8 cellular contexts compared by ENCODE assay signal in the genomic region with DNA sequence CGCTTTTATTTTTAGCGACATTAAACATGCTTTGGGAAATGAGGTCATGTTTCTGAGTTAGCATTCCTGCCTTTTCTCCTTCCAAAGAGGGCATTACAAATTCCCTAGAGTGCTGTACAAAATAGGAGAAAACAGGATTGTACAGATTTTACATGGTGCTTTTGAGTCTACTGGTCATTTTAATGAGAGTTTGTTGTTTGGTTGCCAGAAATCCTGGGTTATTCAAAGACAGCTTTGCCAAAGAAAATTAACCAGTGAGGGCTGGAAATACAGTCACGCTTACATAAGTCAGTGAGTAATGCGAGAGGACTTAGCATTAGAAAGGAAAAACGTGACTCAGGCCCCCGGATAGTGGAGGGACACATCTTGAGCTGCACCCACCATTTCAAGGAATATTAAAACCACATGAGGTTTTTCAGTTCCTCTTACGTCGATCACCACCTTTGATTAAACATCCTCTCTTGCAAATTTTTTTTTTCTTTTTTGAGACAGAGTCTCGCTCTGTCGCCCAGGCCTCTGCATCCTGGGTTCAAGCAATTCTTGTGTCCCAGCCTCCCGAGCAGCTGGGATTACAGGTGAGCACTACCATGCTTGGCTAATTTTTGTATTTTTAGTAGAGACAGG. TPM values are rescaled to one million over a fixed set of nuclear protein-coding genes. Genes with fewer than 3 reads are reported as not detected.
DNase-seq lines count a peak whose midpoint lies in the region; ATAC-seq and TF ChIP-seq lines count a peak whose summit lies in the region.

No MANE protein-coding gene starts in this region.

- no peaks in the 10 kb centered on the region for H3K27me3 Mint-ChIP-seq in memory B cell
- no peaks in the 10 kb centered on the region for H3K27me3 Mint-ChIP-seq in stimulated activated naive B cell treated with anti-CD40 and anti-IgM and Interleukin-4, amounts not matched to agents 10 μg/mL and 1 μg/mL and 100 μg/mL, for 72 hours

- peak overlapping the region; percentile 71 for H3K9ac ChIP-seq in SK-N-SH

- ATAC-seq in HG02610 (IDR thresholded peaks at IDR 0.05; ENCODE audit: unreplicated experiment), result peak; percentile 34
- ATAC-seq in memory B cell (ENCODE audit: low read depth), result peak; percentile 40
- peak; percentile 36 to 48 for ATAC-seq in stimulated activated naive B cell treated with anti-CD40 and anti-IgM and Interleukin-4, amounts not matched to agents 10 μg/mL and 1 μg/mL and 100 μg/mL, for 72 hours (replicated peaks)
- ATAC-seq in GM21619 (IDR thresholded peaks at IDR 0.05; ENCODE audit: unreplicated experiment), result no peak

- H3K27ac Mint-ChIP-seq in memory B cell, result peak overlapping the region; percentile 83
- peak overlapping the region; percentile 51 for H3K27ac Mint-ChIP-seq in stimulated activated naive B cell treated with anti-CD40 and anti-IgM and Interleukin-4, amounts not matched to agents 10 μg/mL and 1 μg/mL and 100 μg/mL, for 72 hours

- peak; percentile 99 for DNase-seq in ELR (ENCODE audit: low read depth)
- DNase-seq in SK-N-SH, result no peak
- DNase-seq in ascending aorta (ENCODE audit: low spot score in 2 of 2), result peak; percentile 17 to 86
- DNase-seq in memory B cell (ENCODE audit: low spot score in 2 of 2), result peak; percentile 29 to 53
- peak; percentile 32 for DNase-seq in stimulated activated naive B cell treated with anti-CD40 and anti-IgM and Interleukin-4, amounts not matched to agents 10 μg/mL and 1 μg/mL and 100 μg/mL, for 72 hours
- no peak for DNase-seq in NCI-H2171 (lab: John Stamatoyannopoulos, UW)

- peaks cover 36% of the 10 kb centered on the region for H3F3A ChIP-seq in SK-N-SH (replicated peaks; ENCODE audit: insufficient read depth)

- H2AFZ ChIP-seq in SK-N-SH (ENCODE audit: low read depth), result no peak overlapping the region

- CTCF ChIA-PET in SK-N-SH (lab: Yijun Ruan, JAX), result no interaction called here

- no peaks in the 10 kb centered on the region for H3K27me3 ChIP-seq in SK-N-SH (ENCODE audit: insufficient read depth)
- H3K27me3 ChIP-seq in ascending aorta, result no peaks in the 10 kb centered on the region

- peaks cover 10% of the 10 kb centered on the region for H4K20me1 ChIP-seq in SK-N-SH (ENCODE audit: insufficient read depth)

- H3K36me3 ChIP-seq in SK-N-SH (replicated peaks in 1 of 2; ENCODE audit: control insufficient read depth in 1 of 2, insufficient read depth in 2 of 2, low read length in 1 of 2) (peaks cover 0 to 12% of the 10 kb centered on the region in 2 experiments), ascending aorta (no peaks in the 10 kb centered on the region)

- POLR2A ChIA-PET in SK-N-SH (lab: Yijun Ruan, JAX), result no interaction called here

- H3K4me3 ChIP-seq in SK-N-SH (ENCODE audit: low read depth in 2 of 2, low read length in 1 of 2) (peak overlapping the region in 1 of 2 experiments; percentile 34; a peak in 2 of 4 replicates), ascending aorta (peak overlapping the region in 1 of 2 donors; percentile 15)

- peak in 1 of 2 experiments; percentile 89; a peak in 3 of 4 replicates for TF ChIP-seq EP300 in SK-N-SH (IDR thresholded peaks at IDR 0.05; ENCODE audit: borderline replicate concordance in 1 of 2, low read depth in 1 of 2, low read length in 1 of 2)

- TF ChIP-seq RAD21 in SK-N-SH (IDR thresholded peaks at IDR 0.05; ENCODE audit: low read length), result no peak

- H3K36me3 Mint-ChIP-seq in memory B cell, result no peaks in the 10 kb centered on the region
- peaks cover 0 to 3% of the 10 kb centered on the region in 2 donors for H3K36me3 Mint-ChIP-seq in stimulated activated naive B cell treated with anti-CD40 and anti-IgM and Interleukin-4, amounts not matched to agents 10 μg/mL and 1 μg/mL and 100 μg/mL, for 72 hours

- intact Hi-C loops in ascending aorta (cut with DNase I), result loop anchor here (5.0 to 10.0 kb wide), 5 partner anchors 197 to 1927 kb away; a partner anchor contains a TSS

- H3K4me3 Mint-ChIP-seq in memory B cell, result peak overlapping the region; percentile 6
- H3K4me3 Mint-ChIP-seq in stimulated activated naive B cell treated with anti-CD40 and anti-IgM and Interleukin-4, amounts not matched to agents 10 μg/mL and 1 μg/mL and 100 μg/mL, for 72 hours, result peak overlapping the region in 1 of 2 donors; percentile 14

- H3K9me3 ChIP-seq in SK-N-SH, result no peaks in the 10 kb centered on the region
- H3K9me3 ChIP-seq in ascending aorta, result no peaks in the 10 kb centered on the region

- peaks cover 17 to 25% of the 10 kb centered on the region in 2 experiments for H3K4me1 ChIP-seq in SK-N-SH (ENCODE audit: control insufficient read depth in 1 of 2, insufficient read depth in 2 of 2, low read depth in 1 of 2, low read length in 1 of 2)
- peaks cover 12 to 20% of the 10 kb centered on the region in 2 donors for H3K4me1 ChIP-seq in ascending aorta

- 18% methylated on average over 11 of the region's 11 CpGs for WGBS in SK-N-SH (ENCODE audit: low lambda C conversion rate)

- H3K4me2 ChIP-seq in SK-N-SH, result peak overlapping the region; percentile 71

- no peaks in the 10 kb centered on the region for H3K9me2 ChIP-seq in SK-N-SH

- no peaks in the 10 kb centered on the region for H3K9me3 Mint-ChIP-seq in memory B cell
- no peaks in the 10 kb centered on the region for H3K9me3 Mint-ChIP-seq in stimulated activated naive B cell treated with anti-CD40 and anti-IgM and Interleukin-4, amounts not matched to agents 10 μg/mL and 1 μg/mL and 100 μg/mL, for 72 hours

- peaks cover 71% of the 10 kb centered on the region for H3K79me2 ChIP-seq in SK-N-SH (ENCODE audit: insufficient read depth)

- TF ChIP-seq CTCF in SK-N-SH (IDR thresholded peaks at IDR 0.05) (no peak), ascending aorta (IDR thresholded peaks at IDR 0.05) (no peak)

- peak overlapping the region; percentile 60 to 100; a peak in 3 of 4 replicates for H3K27ac ChIP-seq in SK-N-SH (ENCODE audit: low read depth in 2 of 2, low read length in 1 of 2)
- H3K27ac ChIP-seq in ascending aorta, result peak overlapping the region; percentile 89 to 91

- peaks cover 24% of the 10 kb centered on the region for H3K4me1 Mint-ChIP-seq in memory B cell
- H3K4me1 Mint-ChIP-seq in stimulated activated naive B cell treated with anti-CD40 and anti-IgM and Interleukin-4, amounts not matched to agents 10 μg/mL and 1 μg/mL and 100 μg/mL, for 72 hours, result peaks cover 31 to 45% of the 10 kb centered on the region in 2 donors

TF ChIP-seq in SK-N-SH, 30 proteins besides CTCF, POLR2A, EP300 and RAD21 (continues in another document):
- no peak; the same call in 1 of the 2 replicates for TF ChIP-seq YY1 (IDR thresholded peaks at IDR 0.05; ENCODE audit: low read depth)
- no peak for TF ChIP-seq CHD2 (IDR thresholded peaks at IDR 0.05; ENCODE audit: low read length, partially characterized antibody)
- TF ChIP-seq, protein P1, sequence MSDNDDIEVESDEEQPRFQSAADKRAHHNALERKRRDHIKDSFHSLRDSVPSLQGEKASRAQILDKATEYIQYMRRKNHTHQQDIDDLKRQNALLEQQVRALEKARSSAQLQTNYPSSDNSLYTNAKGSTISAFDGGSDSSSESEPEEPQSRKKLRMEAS (IDR thresholded peaks at IDR 0.05; ENCODE audit: low read depth), result peak; percentile 73
- TF ChIP-seq SMC3 (IDR thresholded peaks at IDR 0.05; ENCODE audit: low read depth, low read length), result no peak
- TF ChIP-seq, protein P2, sequence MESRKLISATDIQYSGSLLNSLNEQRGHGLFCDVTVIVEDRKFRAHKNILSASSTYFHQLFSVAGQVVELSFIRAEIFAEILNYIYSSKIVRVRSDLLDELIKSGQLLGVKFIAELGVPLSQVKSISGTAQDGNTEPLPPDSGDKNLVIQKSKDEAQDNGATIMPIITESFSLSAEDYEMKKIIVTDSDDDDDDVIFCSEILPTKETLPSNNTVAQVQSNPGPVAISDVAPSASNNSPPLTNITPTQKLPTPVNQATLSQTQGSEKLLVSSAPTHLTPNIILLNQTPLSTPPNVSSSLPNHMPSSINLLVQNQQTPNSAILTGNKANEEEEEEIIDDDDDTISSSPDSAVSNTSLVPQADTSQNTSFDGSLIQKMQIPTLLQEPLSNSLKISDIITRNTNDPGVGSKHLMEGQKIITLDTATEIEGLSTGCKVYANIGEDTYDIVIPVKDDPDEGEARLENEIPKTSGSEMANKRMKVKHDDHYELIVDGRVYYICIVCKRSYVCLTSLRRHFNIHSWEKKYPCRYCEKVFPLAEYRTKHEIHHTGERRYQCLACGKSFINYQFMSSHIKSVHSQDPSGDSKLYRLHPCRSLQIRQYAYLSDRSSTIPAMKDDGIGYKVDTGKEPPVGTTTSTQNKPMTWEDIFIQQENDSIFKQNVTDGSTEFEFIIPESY (IDR thresholded peaks at IDR 0.05; ENCODE audit: borderline replicate concordance, low read depth), result peak; percentile 74; the same call in 1 of the 2 replicates
- TF ChIP-seq TEAD4 (IDR thresholded peaks at IDR 0.05; ENCODE audit: borderline replicate concordance, insufficient read depth), result peak; percentile 69
- no peak for TF ChIP-seq RCOR1 (IDR thresholded peaks at IDR 0.05; ENCODE audit: low read length)
- TF ChIP-seq FOXM1 (IDR thresholded peaks at IDR 0.05; ENCODE audit: low read depth), result peak; percentile 58
- TF ChIP-seq MXI1 (IDR thresholded peaks at IDR 0.05; ENCODE audit: low read depth, low read length), result no peak
- no peak for TF ChIP-seq SIN3A (IDR thresholded peaks at IDR 0.05; ENCODE audit: borderline replicate concordance, low read depth, low read length)
- TF ChIP-seq ELF1 (IDR thresholded peaks at IDR 0.05), result no peak
- TF ChIP-seq GATA2 (CRISPR knock-in tag; IDR thresholded peaks at IDR 0.05), result no peak
- TF ChIP-seq TAF1 (IDR thresholded peaks at IDR 0.05; ENCODE audit: borderline replicate concordance, low read depth, low read length), result no peak
- TF ChIP-seq, protein P3, sequence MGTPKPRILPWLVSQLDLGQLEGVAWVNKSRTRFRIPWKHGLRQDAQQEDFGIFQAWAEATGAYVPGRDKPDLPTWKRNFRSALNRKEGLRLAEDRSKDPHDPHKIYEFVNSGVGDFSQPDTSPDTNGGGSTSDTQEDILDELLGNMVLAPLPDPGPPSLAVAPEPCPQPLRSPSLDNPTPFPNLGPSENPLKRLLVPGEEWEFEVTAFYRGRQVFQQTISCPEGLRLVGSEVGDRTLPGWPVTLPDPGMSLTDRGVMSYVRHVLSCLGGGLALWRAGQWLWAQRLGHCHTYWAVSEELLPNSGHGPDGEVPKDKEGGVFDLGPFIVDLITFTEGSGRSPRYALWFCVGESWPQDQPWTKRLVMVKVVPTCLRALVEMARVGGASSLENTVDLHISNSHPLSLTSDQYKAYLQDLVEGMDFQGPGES (IDR thresholded peaks at IDR 0.05; ENCODE audit: low read depth, low read length), result no peak

RNA-seq across cellular contexts. Expression of a gene that starts 55.4 kb away (rescaled TPM):
- polyA plus RNA-seq in SK-N-SH (2012; rRNA removed), result 5.9 and 7.8 TPM in 2 replicates
- 8.4 and 10.4 TPM in 2 replicates for polyA plus RNA-seq in SK-N-SH (2012; cell fraction: cytosol; rRNA removed)
- polyA plus RNA-seq in SK-N-SH (2012; cell fraction: nucleus; rRNA removed), result 15.7 and 17.5 TPM in 2 replicates
- 13.1 TPM for total RNA-seq in ascending aorta

Comparison
In these comparisons a context has a peak if more than half of its experiments do, and no peak if none do; other contexts are left out.
1. DNase-seq: peak in ELR (single experiment), ascending aorta (2 of 2), memory B cell (2 of 2) and stimulated activated naive B cell treated with anti-CD40 and anti-IgM and Interleukin-4, amounts not matched to agents 10 μg/mL and 1 μg/mL and 100 μg/mL, for 72 hours (single experiment); none in SK-N-SH (single experiment) and NCI-H2171 (single experiment).